ENCODE assay signal across 25 cellular contexts in the genomic region with DNA sequence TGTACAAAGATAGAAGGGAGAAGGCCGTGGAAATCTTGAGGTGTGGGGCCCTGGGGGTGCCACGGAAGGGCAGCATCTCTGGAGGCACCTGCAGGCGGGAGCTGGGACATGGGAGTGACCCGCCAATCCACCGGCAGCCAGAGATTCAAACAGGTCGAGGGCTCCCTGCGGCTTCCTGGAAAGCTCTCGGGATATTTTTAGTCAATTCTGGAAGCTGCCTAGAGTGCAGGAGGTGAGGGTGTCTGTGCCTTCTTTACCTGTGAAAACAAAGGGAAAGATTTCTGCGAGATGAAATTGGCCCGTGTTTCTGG. TPM values are rescaled to one million over a fixed set of nuclear protein-coding genes. Genes with fewer than 3 reads are reported as not detected.
A peak's percentile ranks its signal among the peaks of the same experiment; 100 is the strongest.
DNase-seq lines count a peak whose midpoint lies in the region; ATAC-seq and TF ChIP-seq lines count a peak whose summit lies in the region.
"Had no signal": no experiment of that assay in that cellular context is flagged by ENCODE, and none has a peak within 500 bp of the region (broad histone marks: within the 10 kb centered on the region; RNA-seq: fewer than 3 reads in every experiment).

No MANE protein-coding gene starts in this region.

- peaks cover 7% of the 10 kb centered on the region for H3K4me1 ChIP-seq in left ventricle myocardium inferior
- H3K4me1 ChIP-seq: BE2C had no signal

- TF ChIP-seq CTCF in left ventricle myocardium inferior (IDR thresholded peaks at IDR 0.05; ENCODE audit: borderline replicate concordance) = no peak

- no peak for ATAC-seq in Right ventricle myocardium inferior
- no peak for ATAC-seq in HG03469 (IDR thresholded peaks at IDR 0.05; ENCODE audit: unreplicated experiment)
- ATAC-seq: PC-3 had no signal

- intact Hi-C loops in Right ventricle myocardium inferior (cut with DNase I) = no loop called here
- intact Hi-C loops in left ventricle myocardium inferior (cut with micrococcal nuclease) = no loop called here

- H3K27me3 ChIP-seq in left ventricle myocardium inferior (ENCODE audit: low read depth) = peaks cover 100% of the 10 kb centered on the region

- peaks cover 8% of the 10 kb centered on the region for H3K9me3 ChIP-seq in left ventricle myocardium inferior (replicated peaks)
- H3K9me3 ChIP-seq: BE2C had no signal

- no peaks in the 10 kb centered on the region for H3K36me3 ChIP-seq in left ventricle myocardium inferior
- H3K36me3 ChIP-seq: BE2C had no signal

- no peak overlapping the region for H3K27ac ChIP-seq in left ventricle myocardium inferior (replicated peaks)
- H3K27ac ChIP-seq: 22Rv1, KMS-11 had no signal

- H3K4me3 ChIP-seq in left ventricle myocardium inferior = no peak overlapping the region

- peak; percentile 42 for DNase-seq in DMS79 treated with DMSO at 0.1 percent for 48 hours (lab: John Stamatoyannopoulos, UW)
- DNase-seq in DMS79 (lab: John Stamatoyannopoulos, UW) = no peak
- peak; percentile 55 for DNase-seq in Right ventricle myocardium inferior (ENCODE audit: missing footprints)
- no peak for DNase-seq in left ventricle myocardium inferior
- DNase-seq in ecto neural progenitor cell (ENCODE audit: low spot score) = peak; percentile 33
- no peak for DNase-seq in NCI-H526 treated with DMSO at 0.1 percent for 48 hours (lab: John Stamatoyannopoulos, UW)
- DNase-seq in middle frontal gyrus (ENCODE audit: extremely low spot score, low spot score) = no peak
- DNase-seq: BE2C; CD8-positive, alpha-beta memory T cell; DMS 273 treated with DMSO at 0.1 percent for 48 hours; DND-41; H9; HFFc6; IMR-90; NCI-H1048; NCI-H1694; NCI-H2171 treated with DMSO at 0.1 percent for 48 hours; NCI-H510A treated with DMSO at 0.1 percent for 48 hours; NCI-H774; NK-92 treated with Interleukin-12 subunit alpha and Interleukin-12 subunit beta, amount 100 ng/mL, for 24 hours; PC-3 had no signal

RNA-seq across cellular contexts. Expression of a gene that starts 16.6 kb away (rescaled TPM):
- total RNA-seq in Right ventricle myocardium inferior (not detected), left ventricle myocardium inferior (not detected)
- total RNA-seq: CD8-positive, alpha-beta memory T cell; H9; HFFc6; IMR-90; Right ventricle myocardium superior had no signal

RNA-seq across cellular contexts. Expression of a gene that starts 44.4 kb away (rescaled TPM):
- total RNA-seq in Right ventricle myocardium inferior (6.6 TPM), left ventricle myocardium inferior (10.5 TPM)

Comparison
In these comparisons a context has a peak if more than half of its experiments do, and no peak if none do; other contexts are left out.
1. DNase-seq: peak in DMS79 treated with DMSO at 0.1 percent for 48 hours (single experiment), Right ventricle myocardium inferior (single experiment) and ecto neural progenitor cell (single experiment); none in DMS79 (single experiment), left ventricle myocardium inferior (single experiment), NCI-H526 treated with DMSO at 0.1 percent for 48 hours (single experiment) and middle frontal gyrus (single experiment).